ENCODE assay signal across 16 cellular contexts in genomic region chr13:55576389-55576788, GRCh38.
"Had no signal": no experiment of that assay in that cellular context is flagged by ENCODE, and none has a peak within 500 bp of the region (broad histone marks: within the 10 kb centered on the region; RNA-seq: fewer than 3 reads in every experiment).

No MANE protein-coding gene starts in this region.

- H3K9me3 Mint-ChIP-seq: activated naive CD4-positive, alpha-beta T cell treated with anti-CD3 and anti-CD28 coated beads, Interleukin-2, amount 50 U/mL, for 24 hours; neural crest cell had no signal

- H3K9me3 ChIP-seq: left ventricle myocardium inferior, pancreas, right lobe of liver, thoracic aorta had no signal

- H3K4me1 ChIP-seq: left ventricle myocardium inferior, pancreas, right lobe of liver had no signal

- H3K27me3 Mint-ChIP-seq: activated naive CD4-positive, alpha-beta T cell treated with anti-CD3 and anti-CD28 coated beads, Interleukin-2, amount 50 U/mL, for 24 hours; stimulated activated naive B cell treated with anti-CD40 and anti-IgM and Interleukin-4, amounts not matched to agents 10 μg/mL and 1 μg/mL and 100 μg/mL, for 72 hours had no signal

- H3K27me3 ChIP-seq: pancreas, right lobe of liver had no signal

- H3K36me3 Mint-ChIP-seq: activated naive CD4-positive, alpha-beta T cell treated with anti-CD3 and anti-CD28 coated beads, Interleukin-2, amount 50 U/mL, for 24 hours; stimulated activated naive B cell treated with anti-CD40 and anti-IgM and Interleukin-4, amounts not matched to agents 10 μg/mL and 1 μg/mL and 100 μg/mL, for 72 hours had no signal

- H3K27ac Mint-ChIP-seq: activated naive CD4-positive, alpha-beta T cell treated with anti-CD3 and anti-CD28 coated beads, Interleukin-2, amount 50 U/mL, for 24 hours; stimulated activated naive B cell treated with anti-CD40 and anti-IgM and Interleukin-4, amounts not matched to agents 10 μg/mL and 1 μg/mL and 100 μg/mL, for 72 hours; T-helper 1 cell treated with Interleukin-12 subunit alpha and Interleukin-12 subunit beta and Interleukin-4 antibody, amounts not matched to agents 30 μg/mL and 1 μg/mL, for 36 hours had no signal

- H3K4me3 Mint-ChIP-seq: activated naive CD4-positive, alpha-beta T cell treated with anti-CD3 and anti-CD28 coated beads, Interleukin-2, amount 50 U/mL, for 24 hours; neural crest cell; stimulated activated naive B cell treated with anti-CD40 and anti-IgM and Interleukin-4, amounts not matched to agents 10 μg/mL and 1 μg/mL and 100 μg/mL, for 72 hours; T-helper 1 cell treated with Interleukin-12 subunit alpha and Interleukin-12 subunit beta and Interleukin-4 antibody, amounts not matched to agents 30 μg/mL and 1 μg/mL, for 36 hours had no signal

- DNase-seq: activated CD4-positive, alpha-beta T cell treated with anti-CD3 and anti-CD28 coated beads for 1 hour; activated gamma-delta T cell; effector CD4-positive, alpha-beta T cell; kidney glomerular epithelial cell; left ventricle myocardium inferior; pancreas; right lobe of liver; stimulated activated CD4-positive, alpha-beta T cell treated with anti-CD3 and anti-CD28 coated beads, Interleukin-4, amount 100 ng/mL, for 1 hour; stimulated activated naive B cell treated with anti-CD40 and anti-IgM and Interleukin-4, amounts not matched to agents 10 μg/mL and 1 μg/mL and 100 μg/mL, for 72 hours had no signal

- H3K27ac ChIP-seq: left ventricle myocardium inferior, pancreas, right lobe of liver, thoracic aorta, VCaP had no signal

- H3K4me3 ChIP-seq: left ventricle myocardium inferior, pancreas, right lobe of liver, smooth muscle cell, thoracic aorta had no signal

- ATAC-seq: esophagus mucosa, pancreas had no signal

- H3K4me1 Mint-ChIP-seq: activated naive CD4-positive, alpha-beta T cell treated with anti-CD3 and anti-CD28 coated beads, Interleukin-2, amount 50 U/mL, for 24 hours; stimulated activated naive B cell treated with anti-CD40 and anti-IgM and Interleukin-4, amounts not matched to agents 10 μg/mL and 1 μg/mL and 100 μg/mL, for 72 hours had no signal

- H3K4me2 ChIP-seq: smooth muscle cell had no signal

- H3K36me3 ChIP-seq: left ventricle myocardium inferior, pancreas, right lobe of liver, thoracic aorta had no signal
